8 cellular contexts compared by ENCODE assay signal in genomic region chr4:102734591-102735385, GRCh38. TPM values are rescaled to one million over a fixed set of nuclear protein-coding genes. Genes with fewer than 3 reads are reported as not detected.
DNase-seq lines count a peak whose midpoint lies in the region; ATAC-seq and TF ChIP-seq lines count a peak whose summit lies in the region.

No MANE protein-coding gene starts in this region.

- BruUV-seq in Calu3 (replicated peaks; lab: Mats Ljungman, UMichigan): no TSS peak

- H3K36me3 Mint-ChIP-seq in Calu3 (ENCODE audit: insufficient read depth, unreplicated experiment) (no peaks in the 10 kb centered on the region), progenitor cell of endocrine pancreas (ENCODE audit: insufficient read depth) (peaks cover 19% of the 10 kb centered on the region)
- H3K36me3 Mint-ChIP-seq in activated T-helper 1 cell treated with anti-CD3 and anti-CD28 coated beads, Interleukin-12 subunit alpha, Interleukin-12 subunit beta, Interleukin-2, Interleukin-4 antibody, amounts not matched to agents 30 ng/mL and 10 ng/mL and 1 ng/mL, durations not matched to agents 14 hours and 24 hours and 36 hours (ENCODE audit: low read depth): peaks cover 15% of the 10 kb centered on the region

- H3K27me3 Mint-ChIP-seq in Calu3 (ENCODE audit: unreplicated experiment) (no peaks in the 10 kb centered on the region), progenitor cell of endocrine pancreas (no peaks in the 10 kb centered on the region)
- H3K27me3 Mint-ChIP-seq in activated T-helper 1 cell treated with anti-CD3 and anti-CD28 coated beads, Interleukin-12 subunit alpha, Interleukin-12 subunit beta, Interleukin-2, Interleukin-4 antibody, amounts not matched to agents 30 ng/mL and 10 ng/mL and 1 ng/mL, durations not matched to agents 14 hours and 24 hours and 36 hours (ENCODE audit: insufficient read depth): no peaks in the 10 kb centered on the region

- intact Hi-C loops in Calu3 (cut with micrococcal nuclease; ENCODE audit: unreplicated experiment): loop anchor here (1.0 kb wide), 1 partner anchor 42 kb away; no protein-coding TSS in a partner anchor
- intact Hi-C loops in activated T-helper 1 cell treated with anti-CD3 and anti-CD28 coated beads, Interleukin-12 subunit alpha, Interleukin-12 subunit beta, Interleukin-2, Interleukin-4 antibody, amounts not matched to agents 30 ng/mL and 10 ng/mL and 1 ng/mL, durations not matched to agents 14 hours and 24 hours and 36 hours (cut with micrococcal nuclease): no loop called here

- H3K4me1 Mint-ChIP-seq in Calu3 (ENCODE audit: low read depth, unreplicated experiment) (peaks cover 29% of the 10 kb centered on the region), progenitor cell of endocrine pancreas (ENCODE audit: low read depth) (peaks cover 47% of the 10 kb centered on the region)
- peaks cover 20% of the 10 kb centered on the region for H3K4me1 Mint-ChIP-seq in activated T-helper 1 cell treated with anti-CD3 and anti-CD28 coated beads, Interleukin-12 subunit alpha, Interleukin-12 subunit beta, Interleukin-2, Interleukin-4 antibody, amounts not matched to agents 30 ng/mL and 10 ng/mL and 1 ng/mL, durations not matched to agents 14 hours and 24 hours and 36 hours (ENCODE audit: low read depth)

- DNase-seq in Calu3: no peak
- peak; percentile 9 for DNase-seq in activated T-helper 1 cell treated with anti-CD3 and anti-CD28 coated beads, Interleukin-12 subunit alpha, Interleukin-12 subunit beta, Interleukin-2, Interleukin-4 antibody, amounts not matched to agents 30 ng/mL and 10 ng/mL and 1 ng/mL, durations not matched to agents 14 hours and 24 hours and 36 hours (ENCODE audit: low spot score)
- no peak for DNase-seq in progenitor cell of endocrine pancreas (ENCODE audit: low spot score, unreplicated experiment)
- no peak for DNase-seq in HuH-7 (ENCODE audit: low spot score)
- DNase-seq in caudate nucleus (lab: John Stamatoyannopoulos, UW): no peak
- DNase-seq in nucleus accumbens (lab: John Stamatoyannopoulos, UW): no peak

- TF ChIP-seq CTCF in Calu3 (IDR thresholded peaks at IDR 0.05; ENCODE audit: unreplicated experiment) (no peak), progenitor cell of endocrine pancreas (IDR thresholded peaks at IDR 0.05; ENCODE audit: unreplicated experiment) (no peak)

- no peak overlapping the region for H3K27ac ChIP-seq in caudate nucleus (ENCODE audit: low read depth, low read length)

- peak overlapping the region; percentile 39 for H3K27ac Mint-ChIP-seq in Calu3 (ENCODE audit: unreplicated experiment)
- H3K27ac Mint-ChIP-seq in activated T-helper 1 cell treated with anti-CD3 and anti-CD28 coated beads, Interleukin-12 subunit alpha, Interleukin-12 subunit beta, Interleukin-2, Interleukin-4 antibody, amounts not matched to agents 30 ng/mL and 10 ng/mL and 1 ng/mL, durations not matched to agents 14 hours and 24 hours and 36 hours: peak overlapping the region; percentile 68
- peak overlapping the region; percentile 57 for H3K27ac Mint-ChIP-seq in progenitor cell of endocrine pancreas

- H3K9me3 Mint-ChIP-seq in Calu3 (ENCODE audit: low read depth, unreplicated experiment) (peaks cover 2% of the 10 kb centered on the region), progenitor cell of endocrine pancreas (ENCODE audit: low read depth) (peaks cover 12% of the 10 kb centered on the region)
- peaks cover 17% of the 10 kb centered on the region for H3K9me3 Mint-ChIP-seq in activated T-helper 1 cell treated with anti-CD3 and anti-CD28 coated beads, Interleukin-12 subunit alpha, Interleukin-12 subunit beta, Interleukin-2, Interleukin-4 antibody, amounts not matched to agents 30 ng/mL and 10 ng/mL and 1 ng/mL, durations not matched to agents 14 hours and 24 hours and 36 hours

- H3K4me3 Mint-ChIP-seq in Calu3 (ENCODE audit: low read depth, unreplicated experiment) (no peak overlapping the region), progenitor cell of endocrine pancreas (ENCODE audit: low read depth) (peak overlapping the region; percentile 1)
- H3K4me3 Mint-ChIP-seq in activated T-helper 1 cell treated with anti-CD3 and anti-CD28 coated beads, Interleukin-12 subunit alpha, Interleukin-12 subunit beta, Interleukin-2, Interleukin-4 antibody, amounts not matched to agents 30 ng/mL and 10 ng/mL and 1 ng/mL, durations not matched to agents 14 hours and 24 hours and 36 hours: no peak overlapping the region

- ATAC-seq in GM19395 (IDR thresholded peaks at IDR 0.05; ENCODE audit: unreplicated experiment): peak; percentile 99
- peak; percentile 100 for ATAC-seq in HG03342 (IDR thresholded peaks at IDR 0.05; ENCODE audit: unreplicated experiment)

- CTCF ChIA-PET in Calu3 (lab: Charles Lee): interaction anchor here (0.6 kb wide), 1 partner anchor 14 kb away, joined by 3 read pairs; no protein-coding TSS in a partner anchor

RNA-seq across cellular contexts. Expression of gene MANBA, which starts 26.0 kb away (rescaled TPM):
- total RNA-seq in Calu3 (2022) (11.7 and 13.6 TPM in 2 replicates), progenitor cell of endocrine pancreas (48.9 and 49.7 TPM in 2 replicates)
- total RNA-seq in activated T-helper 1 cell treated with anti-CD3 and anti-CD28 coated beads, Interleukin-12 subunit alpha, Interleukin-12 subunit beta, Interleukin-2, Interleukin-4 antibody, amounts not matched to agents 30 ng/mL and 10 ng/mL and 1 ng/mL, durations not matched to agents 14 hours and 24 hours and 36 hours: 7.5 and 8.0 TPM in 2 replicates
